Comparison of ENCODE assay signal across 8 cellular contexts in the genomic region with DNA sequence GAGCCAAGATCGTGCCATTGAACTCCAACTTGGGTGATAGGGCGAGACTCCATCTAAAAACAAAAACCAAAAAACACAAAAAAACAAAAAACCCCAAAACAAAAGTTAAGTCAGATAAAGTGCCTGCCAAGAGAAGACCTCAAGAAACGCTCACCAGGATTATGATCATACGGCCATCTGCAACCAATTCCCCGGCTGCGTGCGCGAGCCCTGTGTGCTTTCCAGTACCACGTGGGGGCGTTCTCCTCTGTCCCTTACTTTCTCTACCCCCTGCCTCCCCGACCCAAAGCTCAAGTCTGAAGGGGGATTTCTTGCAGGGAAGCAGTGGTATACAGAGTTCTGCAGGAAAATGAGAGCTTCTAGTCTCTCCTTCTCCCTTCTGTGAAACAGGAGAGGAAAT. TPM values are rescaled to one million over a fixed set of nuclear protein-coding genes. Genes with fewer than 3 reads are reported as not detected.
DNase-seq lines count a peak whose midpoint lies in the region; ATAC-seq and TF ChIP-seq lines count a peak whose summit lies in the region.

No MANE protein-coding gene starts in this region.

- no peaks in the 10 kb centered on the region for H3K9me3 ChIP-seq in uterus

- H3K4me3 ChIP-seq in fibroblast of the aortic adventitia (ENCODE audit: low read depth, low read length) (no peak overlapping the region), uterus (no peak overlapping the region)

- TF ChIP-seq CTCF in GM12873 (IDR thresholded peaks at IDR 0.05; ENCODE audit: insufficient read depth, low read depth, low read length, missing control alignments) (peak; percentile 55), fibroblast of the aortic adventitia (IDR thresholded peaks at IDR 0.05; ENCODE audit: insufficient read depth, low read length) (peak; percentile 22), uterus (IDR thresholded peaks at IDR 0.05) (no peak)

- no peak for TF ChIP-seq POLR2A in uterus (IDR thresholded peaks at IDR 0.05)

- ATAC-seq in HG03378 (IDR thresholded peaks at IDR 0.05; ENCODE audit: unreplicated experiment), result no peak

- peak; percentile 23 to 24 for DNase-seq in AML-193 (lab: John Stamatoyannopoulos, UW)
- no peak for DNase-seq in fibroblast of the aortic adventitia (ENCODE audit: low read depth)
- DNase-seq in uterus, result no peak
- no peak for DNase-seq in central memory CD4-positive, alpha-beta T cell
- no peak for DNase-seq in GF-D8 (lab: John Stamatoyannopoulos, UW)

- H3K4me1 ChIP-seq in uterus, result no peaks in the 10 kb centered on the region

- intact Hi-C loops in uterus (cut with DNase I; ENCODE audit: low total_unique reads), result no loop called here

- H3K27me3 ChIP-seq in uterus, result peaks cover 0 to 3% of the 10 kb centered on the region in 2 donors

- no peaks in the 10 kb centered on the region for H3K36me3 ChIP-seq in uterus

- no peak overlapping the region for H3K27ac ChIP-seq in uterus

TF ChIP-seq in PFSK-1, 5 proteins besides CTCF, POLR2A, EP300 and RAD21:
- TF ChIP-seq, protein P1, sequence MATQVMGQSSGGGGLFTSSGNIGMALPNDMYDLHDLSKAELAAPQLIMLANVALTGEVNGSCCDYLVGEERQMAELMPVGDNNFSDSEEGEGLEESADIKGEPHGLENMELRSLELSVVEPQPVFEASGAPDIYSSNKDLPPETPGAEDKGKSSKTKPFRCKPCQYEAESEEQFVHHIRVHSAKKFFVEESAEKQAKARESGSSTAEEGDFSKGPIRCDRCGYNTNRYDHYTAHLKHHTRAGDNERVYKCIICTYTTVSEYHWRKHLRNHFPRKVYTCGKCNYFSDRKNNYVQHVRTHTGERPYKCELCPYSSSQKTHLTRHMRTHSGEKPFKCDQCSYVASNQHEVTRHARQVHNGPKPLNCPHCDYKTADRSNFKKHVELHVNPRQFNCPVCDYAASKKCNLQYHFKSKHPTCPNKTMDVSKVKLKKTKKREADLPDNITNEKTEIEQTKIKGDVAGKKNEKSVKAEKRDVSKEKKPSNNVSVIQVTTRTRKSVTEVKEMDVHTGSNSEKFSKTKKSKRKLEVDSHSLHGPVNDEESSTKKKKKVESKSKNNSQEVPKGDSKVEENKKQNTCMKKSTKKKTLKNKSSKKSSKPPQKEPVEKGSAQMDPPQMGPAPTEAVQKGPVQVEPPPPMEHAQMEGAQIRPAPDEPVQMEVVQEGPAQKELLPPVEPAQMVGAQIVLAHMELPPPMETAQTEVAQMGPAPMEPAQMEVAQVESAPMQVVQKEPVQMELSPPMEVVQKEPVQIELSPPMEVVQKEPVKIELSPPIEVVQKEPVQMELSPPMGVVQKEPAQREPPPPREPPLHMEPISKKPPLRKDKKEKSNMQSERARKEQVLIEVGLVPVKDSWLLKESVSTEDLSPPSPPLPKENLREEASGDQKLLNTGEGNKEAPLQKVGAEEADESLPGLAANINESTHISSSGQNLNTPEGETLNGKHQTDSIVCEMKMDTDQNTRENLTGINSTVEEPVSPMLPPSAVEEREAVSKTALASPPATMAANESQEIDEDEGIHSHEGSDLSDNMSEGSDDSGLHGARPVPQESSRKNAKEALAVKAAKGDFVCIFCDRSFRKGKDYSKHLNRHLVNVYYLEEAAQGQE (IDR thresholded peaks at IDR 0.05; ENCODE audit: insufficient read depth in 1 of 2, low read depth in 2 of 2, low read length in 2 of 2), result peak; percentile 16 to 54; a peak in 1 of 4 replicates
- TF ChIP-seq POLR2AphosphoS5 (IDR thresholded peaks at IDR 0.05; ENCODE audit: low read depth, low read length) (no peak), TAF1 (IDR thresholded peaks at IDR 0.05; ENCODE audit: borderline replicate concordance, insufficient read depth, low read length) (no peak)

RNA-seq across cellular contexts. Expression of a gene that starts 10.5 kb away (rescaled TPM):
- polyA plus RNA-seq in PFSK-1 (2012; ENCODE audit: insufficient read length, low read depth), result 128 TPM
- total RNA-seq in fibroblast of the aortic adventitia (ENCODE audit: low replicate concordance) (39.6 and 108 TPM in 2 replicates), uterus (100 to 1,000 TPM in 1 of 4 donors, 10 to 100 TPM in 3; 24.5 to 125 (median 50.7) TPM)

RNA-seq across cellular contexts. Expression of a gene that starts 22.7 kb away (rescaled TPM):
- polyA plus RNA-seq in PFSK-1 (2012; ENCODE audit: insufficient read length, low read depth), result 991 TPM
- 259 and 946 TPM in 2 replicates for total RNA-seq in fibroblast of the aortic adventitia (ENCODE audit: low replicate concordance)
- 100 to 1,000 TPM; 105 to 351 (median 293) TPM for total RNA-seq in uterus

RNA-seq across cellular contexts. Expression of a gene that starts 27.5 kb away (rescaled TPM):
- polyA plus RNA-seq in PFSK-1 (2012; ENCODE audit: insufficient read length, low read depth), result not detected
- total RNA-seq in fibroblast of the aortic adventitia (ENCODE audit: low replicate concordance), result under 0.01 and 0.08 TPM in 2 replicates
- total RNA-seq in uterus, result under 1 TPM in 2 of 4 donors, not detected in 2; under 0.01 to 0.15 TPM

RNA-seq across cellular contexts. Expression of a gene that starts 41.0 kb away (rescaled TPM):
- polyA plus RNA-seq in PFSK-1 (2012; ENCODE audit: insufficient read length, low read depth), result 57.0 TPM
- total RNA-seq in fibroblast of the aortic adventitia (ENCODE audit: low replicate concordance), result 24.0 and 27.7 TPM in 2 replicates
- total RNA-seq in uterus, result 10 to 100 TPM in 3 of 4 donors, 1 to 10 TPM in 1; 6.9 to 23.3 (median 20.6) TPM

Comparison
In these comparisons a context has a peak if more than half of its experiments do, and no peak if none do; other contexts are left out.
1. DNase-seq: peak in AML-193 (2 of 2); none in fibroblast of the aortic adventitia (single experiment), uterus (0 of 2), central memory CD4-positive, alpha-beta T cell (single experiment) and GF-D8 (single experiment).
2. CTCF ChIP-seq: peak in GM12873 (single experiment) and fibroblast of the aortic adventitia (single experiment); none in uterus (0 of 4).